27 cellular contexts compared by ENCODE assay signal in genomic region chr18:38330573-38330972, GRCh38.
"Had no signal": no experiment of that assay in that cellular context is flagged by ENCODE, and none has a peak within 500 bp of the region (broad histone marks: within the 10 kb centered on the region; RNA-seq: fewer than 3 reads in every experiment).

No MANE protein-coding gene starts in this region.

- DNase-seq: activated B cell treated with CpG ODN at 0.5 μM for 24 hours; activated CD4-positive, alpha-beta memory T cell treated with anti-CD3 and anti-CD28 coated beads for 36 hours; activated effector memory CD4-positive, alpha-beta T cell treated with anti-CD3 and anti-CD28 coated beads, Interleukin-2, amount 50 U/mL, for 16 hours; caudate nucleus; cortex of kidney; effector memory CD8-positive, alpha-beta T cell; head of caudate nucleus; hypothalamus; immature natural killer cell; kidney; left colon; midbrain; naive thymus-derived CD4-positive, alpha-beta T cell; ovary; right lobe of liver; stimulated activated CD4-positive, alpha-beta T cell treated with anti-CD3 and anti-CD28 coated beads, Interleukin-4, amount 100 ng/mL, for 24 hours; T-helper 1 cell; tibial artery; upper lobe of right lung had no signal

- H3K27me3 Mint-ChIP-seq: activated B cell treated with CpG ODN at 0.5 μM for 24 hours; activated CD4-positive, alpha-beta memory T cell treated with anti-CD3 and anti-CD28 coated beads for 36 hours; activated naive CD4-positive, alpha-beta T cell treated with anti-CD3 and anti-CD28 coated beads, Interleukin-2, amount 50 U/mL, for 24 hours; brain; effector memory CD8-positive, alpha-beta T cell; memory B cell; naive thymus-derived CD4-positive, alpha-beta T cell; progenitor cell of endocrine pancreas; stimulated activated memory B cell treated with anti-CD40 and anti-IgM and Interleukin-4, amounts not matched to agents 10 μg/mL and 1 μg/mL and 100 μg/mL, for 72 hours had no signal

- H3K4me3 Mint-ChIP-seq: activated B cell treated with CpG ODN at 0.5 μM for 24 hours; activated CD4-positive, alpha-beta memory T cell treated with anti-CD3 and anti-CD28 coated beads for 36 hours; activated naive CD4-positive, alpha-beta T cell treated with anti-CD3 and anti-CD28 coated beads, Interleukin-2, amount 50 U/mL, for 24 hours; activated T-helper 1 cell treated with anti-CD3 and anti-CD28 coated beads, Interleukin-12 subunit alpha, Interleukin-12 subunit beta, Interleukin-2, Interleukin-4 antibody, amounts not matched to agents 30 ng/mL and 10 ng/mL and 1 ng/mL, durations not matched to agents 14 hours and 24 hours and 36 hours; brain; effector memory CD8-positive, alpha-beta T cell; immature natural killer cell; memory B cell; naive thymus-derived CD4-positive, alpha-beta T cell; stimulated activated memory B cell treated with anti-CD40 and anti-IgM and Interleukin-4, amounts not matched to agents 10 μg/mL and 1 μg/mL and 100 μg/mL, for 72 hours; T-helper 2 cell treated with Interferon-gamma antibody and Interleukin-4, amounts not matched to agents 5 μg/mL and 100 μg/mL, for 36 hours had no signal

- H3K4me1 Mint-ChIP-seq: activated B cell treated with CpG ODN at 0.5 μM for 24 hours; activated naive CD4-positive, alpha-beta T cell treated with anti-CD3 and anti-CD28 coated beads, Interleukin-2, amount 50 U/mL, for 24 hours; brain; immature natural killer cell; memory B cell; naive thymus-derived CD4-positive, alpha-beta T cell; stimulated activated memory B cell treated with anti-CD40 and anti-IgM and Interleukin-4, amounts not matched to agents 10 μg/mL and 1 μg/mL and 100 μg/mL, for 72 hours had no signal

- ATAC-seq: effector memory CD8-positive, alpha-beta T cell; gastroesophageal sphincter; left colon; naive thymus-derived CD4-positive, alpha-beta T cell; right lobe of liver; stimulated activated memory B cell treated with anti-CD40 and anti-IgM and Interleukin-4, amounts not matched to agents 10 μg/mL and 1 μg/mL and 100 μg/mL, for 72 hours; upper lobe of right lung had no signal

- H3K9me3 Mint-ChIP-seq: activated T-helper 1 cell treated with anti-CD3 and anti-CD28 coated beads, Interleukin-12 subunit alpha, Interleukin-12 subunit beta, Interleukin-2, Interleukin-4 antibody, amounts not matched to agents 30 ng/mL and 10 ng/mL and 1 ng/mL, durations not matched to agents 14 hours and 24 hours and 36 hours; T-helper 2 cell treated with Interferon-gamma antibody and Interleukin-4, amounts not matched to agents 5 μg/mL and 100 μg/mL, for 36 hours had no signal

- H3K27ac Mint-ChIP-seq: activated B cell treated with CpG ODN at 0.5 μM for 24 hours; activated CD4-positive, alpha-beta memory T cell treated with anti-CD3 and anti-CD28 coated beads for 36 hours; activated naive CD4-positive, alpha-beta T cell treated with anti-CD3 and anti-CD28 coated beads, Interleukin-2, amount 50 U/mL, for 24 hours; activated T-helper 1 cell treated with anti-CD3 and anti-CD28 coated beads, Interleukin-12 subunit alpha, Interleukin-12 subunit beta, Interleukin-2, Interleukin-4 antibody, amounts not matched to agents 30 ng/mL and 10 ng/mL and 1 ng/mL, durations not matched to agents 14 hours and 24 hours and 36 hours; brain; effector memory CD8-positive, alpha-beta T cell; immature natural killer cell; memory B cell; naive thymus-derived CD4-positive, alpha-beta T cell; progenitor cell of endocrine pancreas; stimulated activated memory B cell treated with anti-CD40 and anti-IgM and Interleukin-4, amounts not matched to agents 10 μg/mL and 1 μg/mL and 100 μg/mL, for 72 hours; T-helper 2 cell treated with Interferon-gamma antibody and Interleukin-4, amounts not matched to agents 5 μg/mL and 100 μg/mL, for 36 hours had no signal

- H3K36me3 Mint-ChIP-seq: activated CD4-positive, alpha-beta memory T cell treated with anti-CD3 and anti-CD28 coated beads for 36 hours; activated naive CD4-positive, alpha-beta T cell treated with anti-CD3 and anti-CD28 coated beads, Interleukin-2, amount 50 U/mL, for 24 hours; brain; immature natural killer cell; memory B cell; naive thymus-derived CD4-positive, alpha-beta T cell; stimulated activated memory B cell treated with anti-CD40 and anti-IgM and Interleukin-4, amounts not matched to agents 10 μg/mL and 1 μg/mL and 100 μg/mL, for 72 hours had no signal
